13 cellular contexts compared by ENCODE assay signal in the genomic region with DNA sequence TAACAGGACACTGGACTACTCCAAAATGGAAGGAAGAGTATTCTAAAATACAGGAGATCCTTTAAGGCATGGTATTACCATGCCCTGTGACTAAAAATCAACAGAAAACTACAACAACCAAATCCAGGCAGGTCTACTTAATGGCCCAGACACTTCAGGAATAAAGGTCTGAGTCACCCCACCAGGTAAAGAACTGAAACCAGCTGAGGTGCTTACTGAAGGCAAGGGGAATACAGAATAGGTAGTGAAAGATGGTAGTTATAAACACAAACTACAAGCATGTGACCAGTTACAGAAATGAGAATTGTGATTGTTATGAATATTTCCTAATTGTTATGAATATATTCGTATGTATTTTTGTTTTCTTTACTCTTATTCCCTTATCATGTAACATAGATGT. TPM values are rescaled to one million over a fixed set of nuclear protein-coding genes. Genes with fewer than 3 reads are reported as not detected.
DNase-seq lines count a peak whose midpoint lies in the region; ATAC-seq, FAIRE-seq and TF ChIP-seq lines count a peak whose summit lies in the region.
"Had no signal": no experiment of that assay in that cellular context is flagged by ENCODE, and none has a peak within 500 bp of the region (broad histone marks: within the 10 kb centered on the region; RNA-seq: fewer than 3 reads in every experiment).

No MANE protein-coding gene starts in this region.

- DNase-seq in bronchial epithelial cell (ENCODE audit: low read depth) (peak; percentile 58), T1000 (lab: John Stamatoyannopoulos, UW) (no peak), DMS114 treated with DMSO at 0.1 percent for 48 hours (lab: John Stamatoyannopoulos, UW; ENCODE audit: unreplicated experiment) (no peak), C1 segment of cervical spinal cord (lab: John Stamatoyannopoulos, UW) (no peak)
- no peak for DNase-seq in stimulated activated naive CD4-positive, alpha-beta T cell treated with Interleukin-2 at 50 U/mL for 16 hours (lab: John Stamatoyannopoulos, UW)
- DNase-seq: activated CD4-positive, alpha-beta memory T cell treated with anti-CD3 and anti-CD28 coated beads for 36 hours; body of pancreas; IMR-90; NCI-H2171; SHP77 treated with DMSO at 0.1 percent for 48 hours had no signal

- H3K4me3 ChIP-seq in bronchial epithelial cell (ENCODE audit: low read depth, low read length) = no peak overlapping the region
- H3K4me3 ChIP-seq: body of pancreas had no signal

- H3K27me3 ChIP-seq in bronchial epithelial cell (ENCODE audit: control insufficient read depth, insufficient read depth, low read length) = no peaks in the 10 kb centered on the region
- H3K27me3 ChIP-seq: body of pancreas had no signal

- no peak for FAIRE-seq in bronchial epithelial cell (lab: Jason Lieb, UNC)

- H3K36me3 ChIP-seq in bronchial epithelial cell (ENCODE audit: control insufficient read depth, insufficient read depth, low read length) = no peaks in the 10 kb centered on the region

- no peak for TF ChIP-seq CTCF in bronchial epithelial cell (IDR thresholded peaks at IDR 0.05; ENCODE audit: insufficient read depth, low read length, severe bottlenecking)

- ATAC-seq in GM18858 (IDR thresholded peaks at IDR 0.05; ENCODE audit: unreplicated experiment) (peak; percentile 97), GM21381 (IDR thresholded peaks at IDR 0.05; ENCODE audit: unreplicated experiment) (peak; percentile 92), HG03045 (IDR thresholded peaks at IDR 0.05; ENCODE audit: unreplicated experiment) (peak; percentile 93)
- ATAC-seq: body of pancreas had no signal

RNA-seq across cellular contexts. Expression of gene IFT57, which starts 13.4 kb away (rescaled TPM):
- total RNA-seq in bronchial epithelial cell = 17.6 and 35.1 TPM in 2 replicates
